ENCODE assay signal across 2 cellular contexts in genomic region chr1:206898909-206899431, GRCh38.
TF ChIP-seq lines count a peak whose summit lies in the region.

No MANE protein-coding gene starts in this region.

TF ChIP-seq in IMR-90, 13 proteins besides CTCF, POLR2A, EP300 and RAD21:
- TF ChIP-seq ELK1 (IDR thresholded peaks at IDR 0.05; ENCODE audit: borderline replicate concordance, low read depth, low read length) (no peak), FOS (IDR thresholded peaks at IDR 0.05; ENCODE audit: low read depth, low read length) (no peak), RFX5 (IDR thresholded peaks at IDR 0.05; ENCODE audit: low read depth, low read length) (no peak), USF2 (IDR thresholded peaks at IDR 0.05; ENCODE audit: low read depth, low read length) (no peak), RCOR1 (IDR thresholded peaks at IDR 0.05; ENCODE audit: insufficient replicate concordance, low read length) (no peak), BHLHE40 (IDR thresholded peaks at IDR 0.05; ENCODE audit: low read depth, low read length) (no peak), CHD1 (IDR thresholded peaks at IDR 0.05; ENCODE audit: low read depth, low read length) (no peak), CEBPB (IDR thresholded peaks at IDR 0.05; ENCODE audit: low read depth, low read length) (no peak), MXI1 (IDR thresholded peaks at IDR 0.05; ENCODE audit: borderline replicate concordance, low read depth, low read length) (no peak), SMC3 (IDR thresholded peaks at IDR 0.05; ENCODE audit: low read depth, low read length) (no peak), MAFK (IDR thresholded peaks at IDR 0.05; ENCODE audit: low read depth, low read length) (no peak), MAZ (IDR thresholded peaks at IDR 0.05; ENCODE audit: borderline replicate concordance, low read depth, low read length) (no peak), NFE2L2 (IDR thresholded peaks at IDR 0.05; ENCODE audit: low read depth, low read length) (no peak)

TF ChIP-seq in H1, 55 proteins besides CTCF, POLR2A, EP300 and RAD21:
- TF ChIP-seq CBX5 (IDR thresholded peaks at IDR 0.05; ENCODE audit: low read depth, low read length) (no peak), NRF1 (IDR thresholded peaks at IDR 0.05; ENCODE audit: low read depth, low read length) (no peak), BACH1 (IDR thresholded peaks at IDR 0.05; ENCODE audit: low read length) (no peak), ASH2L (IDR thresholded peaks at IDR 0.05; ENCODE audit: low read length) (no peak), CHD7 (IDR thresholded peaks at IDR 0.05; ENCODE audit: insufficient replicate concordance, low read length) (no peak), CTBP2 (IDR thresholded peaks at IDR 0.05; ENCODE audit: borderline replicate concordance, insufficient read depth, insufficient read length, low read length) (no peak), USF2 (IDR thresholded peaks at IDR 0.05; ENCODE audit: low read length) (no peak), RNF2 (IDR thresholded peaks at IDR 0.05; ENCODE audit: borderline replicate concordance, low read depth, low read length, missing control alignments, poor library complexity, severe bottlenecking) (no peak)
